ENCODE assay signal across 20 cellular contexts in the genomic region with DNA sequence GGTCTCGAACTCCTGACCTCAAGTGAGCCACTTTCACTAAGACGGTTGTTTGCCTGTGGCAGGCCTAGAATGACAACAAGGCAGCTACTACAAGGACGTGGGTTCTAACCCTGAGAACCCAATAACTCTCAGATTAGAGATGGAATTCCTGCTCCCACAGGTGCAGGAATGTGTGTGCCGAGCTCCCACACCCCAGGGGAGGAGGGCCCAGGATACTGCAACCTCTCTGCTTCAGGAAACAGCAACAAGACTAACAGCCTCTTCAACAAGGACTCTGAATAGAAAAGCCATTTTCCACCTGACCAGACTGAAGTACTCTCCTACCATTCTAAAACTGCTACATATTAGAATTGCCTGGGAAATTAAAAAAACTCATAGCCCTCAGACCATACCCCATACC.
"Had no signal": no experiment of that assay in that cellular context is flagged by ENCODE, and none has a peak within 500 bp of the region (broad histone marks: within the 10 kb centered on the region; RNA-seq: fewer than 3 reads in every experiment).

No MANE protein-coding gene starts in this region.

- H3K4me3 Mint-ChIP-seq: activated CD4-positive, alpha-beta T cell treated with anti-CD3 and anti-CD28 coated beads, Interleukin-2, amount 10 ng/mL, durations not matched to agents 7 days and 5 days; naive thymus-derived CD8-positive, alpha-beta T cell; T-cell had no signal

- H3K9me3 Mint-ChIP-seq: activated CD4-positive, alpha-beta T cell treated with anti-CD3 and anti-CD28 coated beads, Interleukin-2, amount 10 ng/mL, durations not matched to agents 7 days and 5 days; activated naive CD4-positive, alpha-beta T cell treated with anti-CD3 and anti-CD28 coated beads, Interleukin-2, amount 50 U/mL, for 72 hours; naive thymus-derived CD8-positive, alpha-beta T cell; T-cell had no signal

- H3K27ac ChIP-seq: adrenal gland, esophagus muscularis mucosa, pancreas, tibial artery, uterus had no signal

- H3K4me3 ChIP-seq: adrenal gland, esophagus muscularis mucosa, pancreas, smooth muscle cell, tibial artery, uterus had no signal

- DNase-seq: activated CD4-positive, alpha-beta T cell treated with anti-CD3 and anti-CD28 coated beads, Interleukin-2, amount 10 ng/mL, durations not matched to agents 7 days and 5 days; activated CD8-positive, alpha-beta memory T cell treated with anti-CD3 and anti-CD28 coated beads for 24 hours; activated CD8-positive, alpha-beta memory T cell treated with anti-CD3 and anti-CD28 coated beads, Interleukin-2, amount 50 U/mL, for 48 hours; activated gamma-delta T cell treated with Interleukin-2 at 50 U/mL for 16 hours; adrenal gland; cerebellar nuclear complex; effector CD8-positive, alpha-beta T cell; left ventricle myocardium superior; mesenchymal stem cell; pancreas; stimulated activated CD4-positive, alpha-beta T cell treated with anti-CD3 and anti-CD28 coated beads, Interleukin-4, amount 100 ng/mL, for 1 hour; T-cell; tibial artery; uterus had no signal

- H3K27me3 ChIP-seq: adrenal gland, esophagus muscularis mucosa, pancreas, tibial artery, uterus had no signal

- ATAC-seq: activated CD4-positive, CD25-positive, alpha-beta regulatory T cell treated with anti-CD3 and anti-CD28 coated beads, Interleukin-2, amount 50 U/mL, for 24 hours; activated naive CD4-positive, alpha-beta T cell treated with anti-CD3 and anti-CD28 coated beads, Interleukin-2, amount 50 U/mL, for 72 hours; left ventricle myocardium superior; naive thymus-derived CD8-positive, alpha-beta T cell; pancreas; sciatic nerve; T-cell had no signal

- H3K9me3 ChIP-seq: adrenal gland, esophagus muscularis mucosa, pancreas, tibial artery, uterus had no signal

- H3K36me3 ChIP-seq: uterus had no signal

- H3K27ac Mint-ChIP-seq: activated CD4-positive, alpha-beta T cell treated with anti-CD3 and anti-CD28 coated beads, Interleukin-2, amount 10 ng/mL, durations not matched to agents 7 days and 5 days had no signal

- H3K27me3 Mint-ChIP-seq: activated CD4-positive, alpha-beta T cell treated with anti-CD3 and anti-CD28 coated beads, Interleukin-2, amount 10 ng/mL, durations not matched to agents 7 days and 5 days; naive thymus-derived CD8-positive, alpha-beta T cell; T-cell had no signal
